ENCODE assay signal across 24 cellular contexts in the genomic region with DNA sequence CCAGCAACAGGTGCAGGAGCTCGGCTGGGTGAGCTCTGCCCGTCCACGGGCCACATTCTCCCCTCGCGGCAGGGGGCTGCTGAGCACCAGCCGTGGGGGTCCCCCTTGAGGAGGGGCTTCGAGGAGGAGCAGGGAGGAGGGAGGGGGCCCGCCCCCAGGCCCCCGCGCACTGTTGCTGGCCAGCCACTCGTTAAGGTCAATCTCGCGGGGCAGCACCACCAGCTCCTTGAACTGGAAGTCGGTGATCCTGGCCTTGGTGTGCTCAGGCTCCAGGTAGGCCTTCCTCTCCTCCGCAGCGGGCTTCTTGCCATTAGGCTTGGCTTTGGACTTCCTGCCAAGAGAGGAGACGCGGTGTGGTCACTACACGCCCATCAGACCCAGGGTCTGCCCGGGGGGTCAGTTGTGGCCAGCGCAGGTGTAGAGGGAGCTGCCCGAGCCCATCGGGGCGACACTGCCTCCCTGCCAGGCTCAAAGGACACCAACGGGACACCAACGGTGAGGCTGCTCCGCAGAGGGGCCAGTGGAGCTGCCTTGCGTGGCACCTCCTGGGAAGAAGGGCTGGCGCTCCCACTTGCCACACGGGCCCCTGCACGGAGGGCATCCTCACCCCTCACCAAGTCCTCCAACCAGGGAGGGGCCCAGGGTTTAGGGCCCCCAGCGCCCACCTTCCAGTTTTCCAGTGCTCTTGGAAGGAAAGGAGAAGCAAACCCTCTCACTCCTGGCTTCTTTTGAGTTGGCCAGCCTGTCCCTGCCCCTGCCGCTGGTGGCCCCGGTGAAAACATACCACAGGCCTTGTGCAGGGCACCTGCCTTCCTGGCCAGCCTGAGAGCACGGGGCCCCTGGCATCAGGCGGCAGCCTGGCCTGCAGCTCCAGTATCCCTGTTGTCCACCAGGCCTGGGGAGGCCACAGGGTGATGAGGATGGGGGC. TPM values are rescaled to one million over a fixed set of nuclear protein-coding genes. Genes with fewer than 3 reads are reported as not detected.
DNase-seq lines count a peak whose midpoint lies in the region; ATAC-seq, FAIRE-seq and TF ChIP-seq lines count a peak whose summit lies in the region.
"Had no signal": no experiment of that assay in that cellular context is flagged by ENCODE, and none has a peak within 500 bp of the region (broad histone marks: within the 10 kb centered on the region; RNA-seq: fewer than 3 reads in every experiment).

No MANE protein-coding gene starts in this region.

- H3K4me1 Mint-ChIP-seq in T-cell: peaks cover 14 to 17% (median 15%) of the 10 kb centered on the region in 3 donors
- H3K4me1 Mint-ChIP-seq: activated CD4-positive, alpha-beta T cell treated with anti-CD3 and anti-CD28 coated beads, Interleukin-2, amount 10 ng/mL, durations not matched to agents 24 days and 14 days had no signal

- H3K27me3 ChIP-seq in HUES64 (ENCODE audit: insufficient read depth, low read length) (no peaks in the 10 kb centered on the region), esophagus squamous epithelium (no peaks in the 10 kb centered on the region), mucosa of rectum (ENCODE audit: control insufficient read depth in 2 of 2, insufficient read depth in 2 of 2, low read length in 2 of 2) (no peaks in the 10 kb centered on the region), thoracic aorta (replicated peaks; ENCODE audit: insufficient read depth) (no peaks in the 10 kb centered on the region)
- H3K27me3 ChIP-seq: heart right ventricle, SJCRH30 had no signal

- 0 out of 2 replicates have a peak overlapping the region, but pooled peaks have one; percentile 18 for H3K27ac ChIP-seq in HUES64 (ENCODE audit: low read depth, low read length)
- H3K27ac ChIP-seq in esophagus squamous epithelium: peak overlapping the region; percentile 64 to 89 (median 82)
- peak overlapping the region; percentile 49 to 56 for H3K27ac ChIP-seq in mucosa of rectum (ENCODE audit: low read depth in 2 of 2, low read length in 2 of 2)
- peak overlapping the region; percentile 96 to 99 for H3K27ac ChIP-seq in thoracic aorta
- H3K27ac ChIP-seq: C4-2B, KMS-11, SJCRH30 had no signal

- H3K36me3 ChIP-seq in HUES64 (ENCODE audit: insufficient read depth, low read length) (peaks cover 7% of the 10 kb centered on the region), esophagus squamous epithelium (peaks cover 0 to 73% (median 8%) of the 10 kb centered on the region in 3 donors), mucosa of rectum (ENCODE audit: control insufficient read depth in 2 of 2, insufficient read depth in 2 of 2, low read length in 2 of 2) (peaks cover 37 to 47% of the 10 kb centered on the region in 2 donors), thoracic aorta (peaks cover 44% of the 10 kb centered on the region)
- H3K36me3 ChIP-seq: SJCRH30 had no signal

- POLR2A ChIA-PET in T-cell (lab: Charles Lee): interaction anchor here in 1 of 2 donors (0.7 kb wide), 1 partner anchor 280 kb away, joined by 3 read pairs; no protein-coding TSS in a partner anchor

- WGBS in HUES64: 94% methylated on average over 36 of the region's 36 CpGs
- WGBS in esophagus squamous epithelium, 2 donors: 81 to 92% methylated on average over 10 to 14 of the region's 36 CpGs

- H3K27ac Mint-ChIP-seq in T-cell: no peak overlapping the region
- H3K27ac Mint-ChIP-seq: activated CD4-positive, alpha-beta T cell treated with anti-CD3 and anti-CD28 coated beads, Interleukin-2, amount 10 ng/mL, durations not matched to agents 24 days and 14 days; T-helper 1 cell treated with Interleukin-12 subunit alpha and Interleukin-12 subunit beta and Interleukin-4 antibody, amounts not matched to agents 30 μg/mL and 1 μg/mL, for 36 hours had no signal

- H3K9me3 ChIP-seq in HUES64 (ENCODE audit: insufficient read depth, low read depth, low read length) (no peaks in the 10 kb centered on the region), esophagus squamous epithelium (no peaks in the 10 kb centered on the region), mucosa of rectum (ENCODE audit: control insufficient read depth in 2 of 2, low read length in 2 of 2) (no peaks in the 10 kb centered on the region), thoracic aorta (no peaks in the 10 kb centered on the region)
- H3K9me3 ChIP-seq: heart right ventricle, SJCRH30 had no signal

- H3K4me3 ChIP-seq in HUES64 (ENCODE audit: low read length) (no peak overlapping the region), esophagus squamous epithelium (peak overlapping the region in 1 of 4 donors; percentile 18), mucosa of rectum (ENCODE audit: low read length in 2 of 2) (no peak overlapping the region), thoracic aorta (peak overlapping the region; percentile 44)
- H3K4me3 ChIP-seq: heart right ventricle, SJCRH30 had no signal

- H3K9me3 Mint-ChIP-seq in T-cell: no peaks in the 10 kb centered on the region
- H3K9me3 Mint-ChIP-seq: activated CD4-positive, alpha-beta T cell treated with anti-CD3 and anti-CD28 coated beads, Interleukin-2, amount 10 ng/mL, durations not matched to agents 24 days and 14 days; activated naive CD4-positive, alpha-beta T cell treated with anti-CD3 and anti-CD28 coated beads, Interleukin-2, amount 50 U/mL, for 72 hours; immature natural killer cell; naive B cell; T-helper 1 cell treated with Interleukin-12 subunit alpha and Interleukin-12 subunit beta and Interleukin-4 antibody, amounts not matched to agents 30 μg/mL and 1 μg/mL, for 36 hours had no signal

- CTCF ChIA-PET in T-cell (lab: Charles Lee): no interaction called here

- H3K36me3 Mint-ChIP-seq in T-cell: peaks cover 26% of the 10 kb centered on the region
- H3K36me3 Mint-ChIP-seq: activated naive CD4-positive, alpha-beta T cell treated with anti-CD3 and anti-CD28 coated beads, Interleukin-2, amount 50 U/mL, for 72 hours had no signal

- H3K9ac ChIP-seq in HUES64 (ENCODE audit: low read depth, low read length): no peak overlapping the region
- no peak overlapping the region for H3K9ac ChIP-seq in mucosa of rectum (ENCODE audit: low read depth in 1 of 2, low read length in 2 of 2)
- H3K9ac ChIP-seq: KMS-11 had no signal

- ATAC-seq in thoracic aorta (ENCODE audit: insufficient number of reproducible peaks, low FRiP score, low read depth) (no peak), HG03108 (IDR thresholded peaks at IDR 0.05; ENCODE audit: unreplicated experiment) (no peak), T-cell (replicated peaks in 1 of 4) (no peak)
- ATAC-seq: heart right ventricle, PC-3 had no signal

- TF ChIP-seq CTCF in esophagus squamous epithelium (IDR thresholded peaks at IDR 0.05): no peak
- no peak for TF ChIP-seq CTCF in thoracic aorta (IDR thresholded peaks at IDR 0.05)
- TF ChIP-seq CTCF in D721Med (IDR thresholded peaks at IDR 0.05; ENCODE audit: insufficient read depth, missing control alignments): no peak

- DNase-seq in esophagus squamous epithelium (lab: John Stamatoyannopoulos, UW) (no peak), thoracic aorta (ENCODE audit: low spot score) (no peak), T-cell (no peak), D721Med (ENCODE audit: insufficient read length, low spot score) (no peak)
- DNase-seq in stimulated activated CD4-positive, alpha-beta T cell treated with anti-CD3 and anti-CD28 coated beads, Interleukin-4, amount 100 ng/mL, for 4 hours: no peak
- DNase-seq: ACHN; activated CD4-positive, alpha-beta T cell treated with anti-CD3 and anti-CD28 coated beads, Interleukin-2, amount 10 ng/mL, durations not matched to agents 24 days and 14 days; immature natural killer cell; mammary epithelial cell; naive B cell; NCI-H1930; NCI-H2227 treated with DMSO at 0.1 percent for 48 hours; NCI-H82; PC-3; SJCRH30; substantia nigra had no signal

- no peak overlapping the region for H3K4me3 Mint-ChIP-seq in T-cell
- H3K4me3 Mint-ChIP-seq: activated CD4-positive, alpha-beta T cell treated with anti-CD3 and anti-CD28 coated beads, Interleukin-2, amount 10 ng/mL, durations not matched to agents 24 days and 14 days; immature natural killer cell; naive B cell; T-helper 1 cell treated with Interleukin-12 subunit alpha and Interleukin-12 subunit beta and Interleukin-4 antibody, amounts not matched to agents 30 μg/mL and 1 μg/mL, for 36 hours had no signal

- no peak for TF ChIP-seq POLR2A in esophagus squamous epithelium (IDR thresholded peaks at IDR 0.05)

- intact Hi-C loops in esophagus squamous epithelium (cut with DNase I): no loop called here

- no peaks in the 10 kb centered on the region for H3K27me3 Mint-ChIP-seq in T-cell
- H3K27me3 Mint-ChIP-seq: activated CD4-positive, alpha-beta T cell treated with anti-CD3 and anti-CD28 coated beads, Interleukin-2, amount 10 ng/mL, durations not matched to agents 24 days and 14 days; naive B cell had no signal

- H3K4me1 ChIP-seq in HUES64 (ENCODE audit: insufficient read depth, low read length) (no peaks in the 10 kb centered on the region), esophagus squamous epithelium (peaks cover 10 to 76% (median 53%) of the 10 kb centered on the region in 3 donors), mucosa of rectum (ENCODE audit: control insufficient read depth in 2 of 2, insufficient read depth in 2 of 2, low read length in 2 of 2) (peaks cover 4 to 9% of the 10 kb centered on the region in 2 donors), thoracic aorta (ENCODE audit: control insufficient read depth in 1 of 2, low read depth in 2 of 2) (peaks cover 54 to 74% of the 10 kb centered on the region in 2 donors)
- H3K4me1 ChIP-seq: SJCRH30 had no signal

- FAIRE-seq in D721Med (lab: Jason Lieb, UNC): no peak

RNA-seq across cellular contexts. Expression of a gene that starts 5.8 kb away (rescaled TPM):
- 10.5 TPM for polyA plus RNA-seq in HUES64 (2013, experiment 1 of 2)
- polyA plus RNA-seq in HUES64 (2013, experiment 2 of 2): 11.0 TPM
- 10 to 100 TPM; 21.5 to 45.0 (median 30.1) TPM for total RNA-seq in esophagus squamous epithelium
- total RNA-seq in thoracic aorta: 10 to 100 TPM; 31.4 to 87.7 TPM
- total RNA-seq in T-cell: 10 to 100 TPM; 49.6 to 79.2 (median 72.6) TPM

Comparison
In these comparisons a context has a peak if more than half of its experiments do, and no peak if none do; other contexts are left out.
1. H3K27ac ChIP-seq: peak in every context shown above with its lines; median percentile 98 in thoracic aorta; 82 in esophagus squamous epithelium; 52 in mucosa of rectum; 18 in HUES64.